In the genomic region with DNA sequence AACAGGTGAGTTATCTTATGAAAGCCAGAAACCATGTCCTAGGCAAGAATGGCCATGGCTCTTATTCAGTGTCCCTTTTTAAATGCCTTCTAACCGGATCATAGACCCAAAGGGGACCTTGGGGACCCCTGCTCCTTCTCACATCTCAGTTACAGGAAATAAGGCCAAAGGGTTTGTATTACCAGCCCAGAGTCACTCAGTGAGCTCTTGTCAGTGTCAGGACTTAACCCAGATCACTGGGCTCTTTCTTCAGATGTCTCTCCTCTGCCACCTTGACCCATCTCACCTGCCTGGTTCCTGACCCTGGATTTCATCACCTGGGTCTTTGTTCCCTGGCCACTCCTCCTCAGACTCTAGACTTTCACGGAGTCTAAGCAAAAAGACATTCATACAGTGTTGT, we compare ENCODE assay signal across 21 cellular contexts.
"Had no signal": no experiment of that assay in that cellular context is flagged by ENCODE, and none has a peak within 500 bp of the region (broad histone marks: within the 10 kb centered on the region; RNA-seq: fewer than 3 reads in every experiment).

No MANE protein-coding gene starts in this region.

- H3K9me3 Mint-ChIP-seq: activated B cell treated with CpG ODN at 0.5 μM for 24 hours; activated CD4-positive, alpha-beta T cell treated with anti-CD3 and anti-CD28 coated beads, Interleukin-2, amount 10 ng/mL, durations not matched to agents 24 days and 14 days had no signal

- DNase-seq: activated B cell treated with CpG ODN at 0.5 μM for 24 hours; activated CD4-positive, alpha-beta T cell treated with anti-CD3 and anti-CD28 coated beads, Interleukin-2, amount 10 ng/mL, durations not matched to agents 24 days and 14 days; activated CD8-positive, alpha-beta memory T cell treated with anti-CD3 and anti-CD28 coated beads, Interleukin-2, amount 50 U/mL, for 4 hours; activated CD8-positive, alpha-beta T cell treated with anti-CD3 and anti-CD28 coated beads, Interleukin-2, amount 10 ng/mL, durations not matched to agents 7 days and 5 days; activated gamma-delta T cell; activated T-cell treated with anti-CD3 and anti-CD28 coated beads, Interleukin-2, amount 50 U/mL, for 48 hours; amniotic stem cell; islet precursor cell; naive B cell; psoas muscle; small intestine; stimulated activated CD4-positive, alpha-beta T cell treated with anti-CD3 and anti-CD28 coated beads, Interleukin-4, amount 100 ng/mL, for 4 hours; stimulated activated CD8-positive, alpha-beta memory T cell treated with anti-CD3 and anti-CD28 coated beads, Interleukin-4, amount 100 ng/mL, for 48 hours; stimulated activated naive CD4-positive, alpha-beta T cell treated with Interleukin-2 at 50 U/mL for 16 hours; substantia nigra had no signal

- H3K27ac Mint-ChIP-seq: activated B cell treated with CpG ODN at 0.5 μM for 24 hours; activated CD4-positive, alpha-beta T cell treated with anti-CD3 and anti-CD28 coated beads, Interleukin-2, amount 10 ng/mL, durations not matched to agents 24 days and 14 days; activated CD8-positive, alpha-beta T cell treated with anti-CD3 and anti-CD28 coated beads, Interleukin-2, amount 10 ng/mL, durations not matched to agents 7 days and 5 days; activated naive CD4-positive, alpha-beta T cell treated with anti-CD3 and anti-CD28 coated beads, Interleukin-2, amount 50 U/mL, for 72 hours; naive B cell had no signal

- FAIRE-seq: colon, small intestine, TTC549 had no signal

- H3K4me3 ChIP-seq: esophagus muscularis mucosa, psoas muscle, tibial nerve, vagina had no signal

- H3K4me3 Mint-ChIP-seq: activated B cell treated with CpG ODN at 0.5 μM for 24 hours; activated CD4-positive, alpha-beta T cell treated with anti-CD3 and anti-CD28 coated beads, Interleukin-2, amount 10 ng/mL, durations not matched to agents 24 days and 14 days; activated CD8-positive, alpha-beta T cell treated with anti-CD3 and anti-CD28 coated beads, Interleukin-2, amount 10 ng/mL, durations not matched to agents 7 days and 5 days had no signal

- H3K27me3 Mint-ChIP-seq: activated B cell treated with CpG ODN at 0.5 μM for 24 hours; activated CD4-positive, alpha-beta T cell treated with anti-CD3 and anti-CD28 coated beads, Interleukin-2, amount 10 ng/mL, durations not matched to agents 24 days and 14 days had no signal

- H3K4me1 Mint-ChIP-seq: activated CD4-positive, alpha-beta T cell treated with anti-CD3 and anti-CD28 coated beads, Interleukin-2, amount 10 ng/mL, durations not matched to agents 24 days and 14 days had no signal

- H3K36me3 Mint-ChIP-seq: activated naive CD4-positive, alpha-beta T cell treated with anti-CD3 and anti-CD28 coated beads, Interleukin-2, amount 50 U/mL, for 72 hours had no signal

- ATAC-seq: activated CD8-positive, alpha-beta T cell treated with anti-CD3 and anti-CD28 coated beads, Interleukin-2, amount 10 ng/mL, durations not matched to agents 7 days and 5 days; activated naive CD4-positive, alpha-beta T cell treated with anti-CD3 and anti-CD28 coated beads, Interleukin-2, amount 50 U/mL, for 72 hours; psoas muscle had no signal

- H3K36me3 ChIP-seq: esophagus muscularis mucosa, tibial nerve, vagina had no signal

- H3K9me3 ChIP-seq: esophagus muscularis mucosa, psoas muscle, tibial nerve, vagina had no signal

- H3K27me3 ChIP-seq: tibial nerve, vagina had no signal

- H3K27ac ChIP-seq: esophagus muscularis mucosa, psoas muscle, tibial nerve, vagina had no signal

- H3K4me1 ChIP-seq: esophagus muscularis mucosa, psoas muscle, vagina had no signal
